In genomic region chr12:100187068-100187467, GRCh38 we compare ENCODE assay signal across 27 cellular contexts.
"Had no signal": no experiment of that assay in that cellular context is flagged by ENCODE, and none has a peak within 500 bp of the region (broad histone marks: within the 10 kb centered on the region; RNA-seq: fewer than 3 reads in every experiment).

No MANE protein-coding gene starts in this region.

- H3K36me3 ChIP-seq: brain microvascular endothelial cell, ovary, prostate gland, transverse colon had no signal

- DNase-seq: activated CD4-positive, alpha-beta T cell treated with anti-CD3 and anti-CD28 coated beads for 48 hours; activated CD4-positive, alpha-beta T cell treated with anti-CD3 and anti-CD28 coated beads, Interleukin-2, amount 50 U/mL, for 48 hours; activated CD8-positive, alpha-beta memory T cell treated with anti-CD3 and anti-CD28 coated beads for 24 hours; activated gamma-delta T cell treated with Interleukin-2 at 50 U/mL for 16 hours; activated naive CD4-positive, alpha-beta T cell treated with anti-CD3 and anti-CD28 coated beads, Interleukin-2, amount 50 U/mL, for 16 hours; amniotic stem cell; brain microvascular endothelial cell; effector memory CD4-positive, alpha-beta T cell; hypothalamus; immature natural killer cell; mesendoderm; mucosa of descending colon; ovary; retina; stimulated activated CD4-positive, alpha-beta T cell treated with anti-CD3 and anti-CD28 coated beads, Interleukin-1b, Interleukin-23, amount 100 ng/mL, for 48 hours; stimulated activated naive B cell treated with anti-CD40 and anti-IgM and Interleukin-4, amounts not matched to agents 10 μg/mL and 1 μg/mL and 100 μg/mL, for 72 hours; stomach; T-helper 9 cell; transverse colon had no signal

- H3K36me3 Mint-ChIP-seq: natural killer cell treated with Interleukin-12 subunit alpha and Interleukin-12 subunit beta and Interleukin-15 and Interleukin-18, amount 100 ng/mL, for 72 hours had no signal

- H3K4me3 Mint-ChIP-seq: central memory CD8-positive, alpha-beta T cell; immature natural killer cell; natural killer cell treated with Interleukin-12 subunit alpha and Interleukin-12 subunit beta and Interleukin-15 and Interleukin-18, amount 100 ng/mL, for 72 hours; stimulated activated naive B cell treated with anti-CD40 and anti-IgM and Interleukin-4, amounts not matched to agents 10 μg/mL and 1 μg/mL and 100 μg/mL, for 72 hours had no signal

- H3K27me3 ChIP-seq: brain microvascular endothelial cell, gastroesophageal sphincter, ovary, stomach, transverse colon had no signal

- H3K9me3 Mint-ChIP-seq: central memory CD8-positive, alpha-beta T cell; immature natural killer cell; natural killer cell treated with Interleukin-12 subunit alpha and Interleukin-12 subunit beta and Interleukin-15 and Interleukin-18, amount 100 ng/mL, for 72 hours had no signal

- H3K27ac ChIP-seq: brain microvascular endothelial cell, ovary, prostate gland, VCaP had no signal

- H3K4me1 ChIP-seq: prostate gland had no signal

- H3K27me3 Mint-ChIP-seq: central memory CD8-positive, alpha-beta T cell; natural killer cell treated with Interleukin-12 subunit alpha and Interleukin-12 subunit beta and Interleukin-15 and Interleukin-18, amount 100 ng/mL, for 72 hours; stimulated activated naive B cell treated with anti-CD40 and anti-IgM and Interleukin-4, amounts not matched to agents 10 μg/mL and 1 μg/mL and 100 μg/mL, for 72 hours had no signal

- H3K9me3 ChIP-seq: gastroesophageal sphincter, mucosa of descending colon, ovary, prostate gland, stomach, transverse colon had no signal

- ATAC-seq: activated CD4-positive, CD25-positive, alpha-beta regulatory T cell treated with anti-CD3 and anti-CD28 coated beads, Interleukin-2, amount 50 U/mL, for 24 hours; gastroesophageal sphincter; mucosa of descending colon; natural killer cell treated with Interleukin-12 subunit alpha and Interleukin-12 subunit beta and Interleukin-15 and Interleukin-18, amount 100 ng/mL, for 72 hours; stimulated activated naive B cell treated with anti-CD40 and anti-IgM and Interleukin-4, amounts not matched to agents 10 μg/mL and 1 μg/mL and 100 μg/mL, for 72 hours had no signal

- H3K27ac Mint-ChIP-seq: immature natural killer cell; natural killer cell treated with Interleukin-12 subunit alpha and Interleukin-12 subunit beta and Interleukin-15 and Interleukin-18, amount 100 ng/mL, for 72 hours; stimulated activated naive B cell treated with anti-CD40 and anti-IgM and Interleukin-4, amounts not matched to agents 10 μg/mL and 1 μg/mL and 100 μg/mL, for 72 hours had no signal

- H3K4me3 ChIP-seq: gastroesophageal sphincter, lung, mucosa of descending colon, ovary, prostate gland, smooth muscle cell, stomach, transverse colon had no signal

- H3K4me1 Mint-ChIP-seq: immature natural killer cell had no signal
